Comparison of ENCODE assay signal across 37 cellular contexts in the genomic region with DNA sequence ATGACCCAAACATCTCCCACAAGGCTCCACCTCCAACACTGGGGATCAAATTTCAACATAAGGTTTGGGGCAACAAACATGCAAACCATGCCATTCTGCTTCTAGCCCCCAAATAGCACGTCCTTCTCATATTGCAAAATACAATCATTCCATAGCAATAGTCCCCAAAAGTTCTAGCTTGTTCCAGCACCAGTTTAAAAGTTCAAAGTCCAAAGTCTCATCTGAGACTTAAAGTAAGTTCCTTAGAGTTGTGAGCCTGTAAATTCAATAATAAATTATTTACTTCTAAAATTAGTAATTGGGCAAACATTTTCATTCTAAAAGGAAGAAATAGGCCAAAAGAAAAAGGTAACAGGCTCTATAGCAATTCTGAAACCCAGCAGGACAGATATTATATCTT. TPM values are rescaled to one million over a fixed set of nuclear protein-coding genes. Genes with fewer than 3 reads are reported as not detected.
"Had no signal": no experiment of that assay in that cellular context is flagged by ENCODE, and none has a peak within 500 bp of the region (broad histone marks: within the 10 kb centered on the region; RNA-seq: fewer than 3 reads in every experiment).

No MANE protein-coding gene starts in this region.

- H3K27ac Mint-ChIP-seq: activated B cell treated with CpG ODN at 0.5 μM for 24 hours; activated CD4-positive, alpha-beta memory T cell treated with anti-CD3 and anti-CD28 coated beads for 36 hours; activated CD4-positive, alpha-beta T cell treated with anti-CD3 and anti-CD28 coated beads, Interleukin-2, amount 10 ng/mL, durations not matched to agents 24 days and 14 days; activated CD8-positive, alpha-beta T cell treated with anti-CD3 and anti-CD28 coated beads for 36 hours; activated naive CD4-positive, alpha-beta T cell treated with anti-CD3 and anti-CD28 coated beads for 36 hours; activated naive CD8-positive, alpha-beta T cell treated with anti-CD3 and anti-CD28 coated beads for 36 hours; activated T-cell treated with anti-CD3 and anti-CD28 coated beads, Interleukin-2, amount 50 U/mL, for 72 hours; activated T-helper 1 cell treated with anti-CD3 and anti-CD28 coated beads, Interleukin-12 subunit alpha, Interleukin-12 subunit beta, Interleukin-2, Interleukin-4 antibody, amounts not matched to agents 30 ng/mL and 10 ng/mL and 1 ng/mL, durations not matched to agents 14 hours and 24 hours and 36 hours; activated T-helper 17 cell treated with anti-CD3 and anti-CD28 coated beads, Interleukin-2, amount 50 U/mL, for 72 hours; T-helper 1 cell treated with Interleukin-12 subunit alpha and Interleukin-12 subunit beta and Interleukin-4 antibody, amounts not matched to agents 30 μg/mL and 1 μg/mL, for 36 hours; T-helper 2 cell treated with Interferon-gamma antibody and Interleukin-4, amounts not matched to agents 5 μg/mL and 100 μg/mL, for 36 hours had no signal

- H3K4me1 ChIP-seq: adrenal gland, body of pancreas, breast epithelium had no signal

- DNase-seq: activated B cell treated with CpG ODN at 0.5 μM for 24 hours; activated CD4-positive, alpha-beta memory T cell treated with anti-CD3 and anti-CD28 coated beads for 36 hours; activated CD4-positive, alpha-beta T cell treated with anti-CD3 and anti-CD28 coated beads for 4 hours; activated CD4-positive, alpha-beta T cell treated with anti-CD3 and anti-CD28 coated beads, Interleukin-2, amount 50 U/mL, for 1 hour; activated CD4-positive, alpha-beta T cell treated with anti-CD3 and anti-CD28 coated beads, Interleukin-2, amount 50 U/mL, for 4 hours; activated CD4-positive, CD25-positive, alpha-beta regulatory T cell treated with anti-CD3 and anti-CD28 coated beads, Interleukin-2, amount 50 U/mL, for 72 hours; activated CD8-positive, alpha-beta memory T cell treated with anti-CD3 and anti-CD28 coated beads, Interleukin-2, amount 50 U/mL, for 4 hours; activated CD8-positive, alpha-beta T cell treated with anti-CD3 and anti-CD28 coated beads for 36 hours; activated effector memory CD4-positive, alpha-beta T cell treated with anti-CD3 and anti-CD28 coated beads, Interleukin-2, amount 50 U/mL, for 16 hours; activated gamma-delta T cell treated with Interleukin-2 at 50 U/mL for 16 hours; activated naive CD4-positive, alpha-beta T cell; activated naive CD4-positive, alpha-beta T cell treated with anti-CD3 and anti-CD28 coated beads for 36 hours; activated naive CD4-positive, alpha-beta T cell treated with anti-CD3 and anti-CD28 coated beads, Interleukin-2, amount 50 U/mL, for 16 hours; activated naive CD8-positive, alpha-beta T cell treated with anti-CD3 and anti-CD28 coated beads for 36 hours; activated T-cell treated with anti-CD3 and anti-CD28 coated beads for 4 hours; activated T-cell treated with anti-CD3 and anti-CD28 coated beads, Interleukin-2, amount 50 U/mL, for 1 hour; activated T-cell treated with anti-CD3 and anti-CD28 coated beads, Interleukin-2, amount 50 U/mL, for 4 hours; activated T-cell treated with anti-CD3 and anti-CD28 coated beads, Interleukin-2, amount 50 U/mL, for 72 hours; adrenal gland; amniotic stem cell; aorta; body of pancreas; brain microvascular endothelial cell; central memory CD4-positive, alpha-beta T cell; T-helper 1 cell; T-helper 2 cell; T-helper 9 cell had no signal

- H3K4me3 Mint-ChIP-seq: activated B cell treated with CpG ODN at 0.5 μM for 24 hours; activated CD4-positive, alpha-beta memory T cell treated with anti-CD3 and anti-CD28 coated beads for 36 hours; activated CD4-positive, alpha-beta T cell treated with anti-CD3 and anti-CD28 coated beads, Interleukin-2, amount 10 ng/mL, durations not matched to agents 24 days and 14 days; activated CD8-positive, alpha-beta T cell treated with anti-CD3 and anti-CD28 coated beads for 36 hours; activated naive CD4-positive, alpha-beta T cell treated with anti-CD3 and anti-CD28 coated beads for 36 hours; activated naive CD8-positive, alpha-beta T cell treated with anti-CD3 and anti-CD28 coated beads for 36 hours; activated T-cell treated with anti-CD3 and anti-CD28 coated beads, Interleukin-2, amount 50 U/mL, for 4 hours; activated T-cell treated with anti-CD3 and anti-CD28 coated beads, Interleukin-2, amount 50 U/mL, for 72 hours; activated T-helper 1 cell treated with anti-CD3 and anti-CD28 coated beads, Interleukin-12 subunit alpha, Interleukin-12 subunit beta, Interleukin-2, Interleukin-4 antibody, amounts not matched to agents 30 ng/mL and 10 ng/mL and 1 ng/mL, durations not matched to agents 14 hours and 24 hours and 36 hours; activated T-helper 17 cell treated with anti-CD3 and anti-CD28 coated beads, Interleukin-2, amount 50 U/mL, for 72 hours; T-helper 1 cell treated with Interleukin-12 subunit alpha and Interleukin-12 subunit beta and Interleukin-4 antibody, amounts not matched to agents 30 μg/mL and 1 μg/mL, for 36 hours; T-helper 2 cell treated with Interferon-gamma antibody and Interleukin-4, amounts not matched to agents 5 μg/mL and 100 μg/mL, for 36 hours had no signal

- H3K36me3 Mint-ChIP-seq: activated CD4-positive, alpha-beta memory T cell treated with anti-CD3 and anti-CD28 coated beads for 36 hours; activated naive CD4-positive, alpha-beta T cell treated with anti-CD3 and anti-CD28 coated beads, Interleukin-2, amount 50 U/mL, for 72 hours; activated naive CD8-positive, alpha-beta T cell treated with anti-CD3 and anti-CD28 coated beads for 36 hours had no signal

- H3K36me3 ChIP-seq: adrenal gland, brain microvascular endothelial cell, breast epithelium had no signal

- ATAC-seq: activated CD8-positive, alpha-beta T cell treated with anti-CD3 and anti-CD28 coated beads for 36 hours; activated naive CD4-positive, alpha-beta T cell treated with anti-CD3 and anti-CD28 coated beads, Interleukin-2, amount 50 U/mL, for 72 hours; activated T-cell treated with anti-CD3 and anti-CD28 coated beads, Interleukin-2, amount 50 U/mL, for 4 hours; activated T-cell treated with anti-CD3 and anti-CD28 coated beads, Interleukin-2, amount 50 U/mL, for 72 hours; activated T-helper 17 cell treated with anti-CD3 and anti-CD28 coated beads, Interleukin-2, amount 50 U/mL, for 72 hours; body of pancreas had no signal

- H3K27ac ChIP-seq: adrenal gland, body of pancreas, brain microvascular endothelial cell, breast epithelium, VCaP had no signal

- H3K9me3 Mint-ChIP-seq: activated B cell treated with CpG ODN at 0.5 μM for 24 hours; activated CD4-positive, alpha-beta memory T cell treated with anti-CD3 and anti-CD28 coated beads for 36 hours; activated CD4-positive, alpha-beta T cell treated with anti-CD3 and anti-CD28 coated beads, Interleukin-2, amount 10 ng/mL, durations not matched to agents 24 days and 14 days; activated CD8-positive, alpha-beta T cell treated with anti-CD3 and anti-CD28 coated beads for 36 hours; activated naive CD4-positive, alpha-beta T cell treated with anti-CD3 and anti-CD28 coated beads for 36 hours; activated naive CD4-positive, alpha-beta T cell treated with anti-CD3 and anti-CD28 coated beads, Interleukin-2, amount 50 U/mL, for 72 hours; activated naive CD8-positive, alpha-beta T cell treated with anti-CD3 and anti-CD28 coated beads for 36 hours; activated T-cell treated with anti-CD3 and anti-CD28 coated beads, Interleukin-2, amount 50 U/mL, for 4 hours; activated T-cell treated with anti-CD3 and anti-CD28 coated beads, Interleukin-2, amount 50 U/mL, for 72 hours; activated T-helper 1 cell treated with anti-CD3 and anti-CD28 coated beads, Interleukin-12 subunit alpha, Interleukin-12 subunit beta, Interleukin-2, Interleukin-4 antibody, amounts not matched to agents 30 ng/mL and 10 ng/mL and 1 ng/mL, durations not matched to agents 14 hours and 24 hours and 36 hours; activated T-helper 17 cell treated with anti-CD3 and anti-CD28 coated beads, Interleukin-2, amount 50 U/mL, for 72 hours; T-helper 1 cell treated with Interleukin-12 subunit alpha and Interleukin-12 subunit beta and Interleukin-4 antibody, amounts not matched to agents 30 μg/mL and 1 μg/mL, for 36 hours; T-helper 2 cell treated with Interferon-gamma antibody and Interleukin-4, amounts not matched to agents 5 μg/mL and 100 μg/mL, for 36 hours had no signal

- H3K4me1 Mint-ChIP-seq: activated T-helper 17 cell treated with anti-CD3 and anti-CD28 coated beads, Interleukin-2, amount 50 U/mL, for 72 hours had no signal

- H3K27me3 Mint-ChIP-seq: activated B cell treated with CpG ODN at 0.5 μM for 24 hours; activated CD4-positive, alpha-beta memory T cell treated with anti-CD3 and anti-CD28 coated beads for 36 hours; activated CD4-positive, alpha-beta T cell treated with anti-CD3 and anti-CD28 coated beads, Interleukin-2, amount 10 ng/mL, durations not matched to agents 24 days and 14 days; activated CD8-positive, alpha-beta T cell treated with anti-CD3 and anti-CD28 coated beads for 36 hours; activated T-helper 17 cell treated with anti-CD3 and anti-CD28 coated beads, Interleukin-2, amount 50 U/mL, for 72 hours had no signal

- H3K27me3 ChIP-seq: adrenal gland, body of pancreas, brain microvascular endothelial cell had no signal

- H3K4me3 ChIP-seq: adrenal gland, body of pancreas, breast epithelium had no signal

- FAIRE-seq: astrocyte, TTC549 had no signal

- H3K9me3 ChIP-seq: adrenal gland, body of pancreas, breast epithelium had no signal

RNA-seq across cellular contexts. Expression of gene TASL, which starts 8.9 kb away (rescaled TPM):
- total RNA-seq: astrocyte had no signal
